ENCODE assay signal across 13 cellular contexts in genomic region chr14:29273513-29273912, GRCh38.
"Had no signal": no experiment of that assay in that cellular context is flagged by ENCODE, and none has a peak within 500 bp of the region (broad histone marks: within the 10 kb centered on the region; RNA-seq: fewer than 3 reads in every experiment).

No MANE protein-coding gene starts in this region.

- FAIRE-seq: endometrium, keratinocyte had no signal

- H3K36me3 Mint-ChIP-seq: activated naive CD4-positive, alpha-beta T cell treated with anti-CD3 and anti-CD28 coated beads, Interleukin-2, amount 50 U/mL, for 24 hours; brain; stimulated activated effector memory CD8-positive, alpha-beta T cell treated with anti-CD3 and anti-CD28 coated beads, Interleukin-12 subunit alpha, Interleukin-12 subunit beta, amount 100 ng/mL, for 72 hours had no signal

- H3K9me3 Mint-ChIP-seq: brain had no signal

- H3K27ac ChIP-seq: esophagus muscularis mucosa, heart right ventricle, left ventricle myocardium inferior, parathyroid adenoma had no signal

- H3K9ac ChIP-seq: parathyroid adenoma had no signal

- H3K4me3 Mint-ChIP-seq: activated naive CD4-positive, alpha-beta T cell treated with anti-CD3 and anti-CD28 coated beads, Interleukin-2, amount 50 U/mL, for 24 hours; brain; stimulated activated effector memory CD8-positive, alpha-beta T cell treated with anti-CD3 and anti-CD28 coated beads, Interleukin-12 subunit alpha, Interleukin-12 subunit beta, amount 100 ng/mL, for 72 hours had no signal

- H3K27ac Mint-ChIP-seq: activated naive CD4-positive, alpha-beta T cell treated with anti-CD3 and anti-CD28 coated beads, Interleukin-2, amount 50 U/mL, for 24 hours; activated T-helper 2 cell treated with anti-CD3 and anti-CD28 coated beads, Interferon-gamma antibody, Interleukin-2, Interleukin-4, amounts not matched to agents 10 μg/mL and 5 μg/mL and 100 μg/mL, durations not matched to agents 14 hours and 24 hours and 36 hours; stimulated activated effector memory CD8-positive, alpha-beta T cell treated with anti-CD3 and anti-CD28 coated beads, Interleukin-12 subunit alpha, Interleukin-12 subunit beta, amount 100 ng/mL, for 72 hours had no signal

- DNase-seq: foreskin melanocyte, heart right ventricle, left ventricle myocardium inferior, retina, trophoblast cell had no signal

- H3K36me3 ChIP-seq: esophagus muscularis mucosa, heart right ventricle, left ventricle myocardium inferior had no signal

- ATAC-seq: heart right ventricle; stimulated activated effector memory CD8-positive, alpha-beta T cell treated with anti-CD3 and anti-CD28 coated beads, Interleukin-12 subunit alpha, Interleukin-12 subunit beta, amount 100 ng/mL, for 72 hours had no signal

- H3K9me3 ChIP-seq: esophagus muscularis mucosa, left ventricle myocardium inferior had no signal

- H3K4me1 ChIP-seq: heart right ventricle, left ventricle myocardium inferior had no signal

- H2AFZ ChIP-seq: parathyroid adenoma had no signal

- H3K79me2 ChIP-seq: parathyroid adenoma had no signal

- H3K27me3 ChIP-seq: esophagus muscularis mucosa, heart right ventricle had no signal

- H3K4me1 Mint-ChIP-seq: activated naive CD4-positive, alpha-beta T cell treated with anti-CD3 and anti-CD28 coated beads, Interleukin-2, amount 50 U/mL, for 24 hours; stimulated activated effector memory CD8-positive, alpha-beta T cell treated with anti-CD3 and anti-CD28 coated beads, Interleukin-12 subunit alpha, Interleukin-12 subunit beta, amount 100 ng/mL, for 72 hours had no signal

- H3K27me3 Mint-ChIP-seq: activated naive CD4-positive, alpha-beta T cell treated with anti-CD3 and anti-CD28 coated beads, Interleukin-2, amount 50 U/mL, for 24 hours; brain had no signal

- H3K4me3 ChIP-seq: esophagus muscularis mucosa, heart right ventricle, left ventricle myocardium inferior had no signal
